In genomic region chr3:129699199-129699598, GRCh38 we compare ENCODE assay signal across 30 cellular contexts.
DNase-seq lines count a peak whose midpoint lies in the region; ATAC-seq, FAIRE-seq and TF ChIP-seq lines count a peak whose summit lies in the region.
"Had no signal": no experiment of that assay in that cellular context is flagged by ENCODE, and none has a peak within 500 bp of the region (broad histone marks: within the 10 kb centered on the region; RNA-seq: fewer than 3 reads in every experiment).

No MANE protein-coding gene starts in this region.

- no peak for FAIRE-seq in H1 (lab: Jason Lieb, UNC)
- FAIRE-seq: GM12878, GM19239, small intestine had no signal

- no peaks in the 10 kb centered on the region for H3K23me2 ChIP-seq in H1 (ENCODE audit: low read depth, low read length)

- no peak overlapping the region for H3K23ac ChIP-seq in H1 (ENCODE audit: insufficient read length)

- CTCF ChIA-PET in H1 (lab: Charles Lee; ENCODE audit: partially characterized antibody) = interaction anchor here (2.0 kb wide), 1 partner anchor 9 kb away, joined by 8 read pairs; no protein-coding TSS in a partner anchor

- no peak overlapping the region for H2BK120ac ChIP-seq in H1 (replicated peaks; ENCODE audit: low read depth, low read length)

- WGBS in H1 (ENCODE audit: extremely low coverage in 1 of 2, insufficient coverage in 1 of 2, insufficient read length in 1 of 2, insufficient replicate concordance in 2 of 2, low coverage in 1 of 2, low lambda C conversion rate in 2 of 2, missing lambda C conversion rate in 1 of 2), 2 experiments = 69% methylated on average over 4 of the region's 4 CpGs; no CpG with 5 or more reads in 1 of the 2 experiments

- H3K27ac ChIP-seq in GM23338 (ENCODE audit: low read depth) (no peak overlapping the region), H1 (ENCODE audit: low read depth, low read length) (no peak overlapping the region), neural progenitor cell (peak overlapping the region; percentile 48), lower lobe of right lung (no peak overlapping the region)
- H3K27ac ChIP-seq: esophagus squamous epithelium, heart right ventricle, parathyroid adenoma, thoracic aorta, vagina had no signal

- ATAC-seq in GM23338 (peak; percentile 38), lower lobe of right lung (no peak)
- no peak for ATAC-seq in activated naive CD4-positive, alpha-beta T cell treated with anti-CD3 and anti-CD28 coated beads, Interleukin-2, amount 50 U/mL, for 72 hours
- ATAC-seq: GM12878, T-helper 17 cell had no signal

- H3K9me3 ChIP-seq in H1 (ENCODE audit: insufficient read depth in 2 of 2, low read depth in 1 of 2, low read length in 1 of 2) (peaks cover 14 to 23% of the 10 kb centered on the region in 2 experiments), neural progenitor cell (ENCODE audit: low read depth) (no peaks in the 10 kb centered on the region), lower lobe of right lung (no peaks in the 10 kb centered on the region)
- H3K9me3 ChIP-seq: thoracic aorta, vagina had no signal

- no peak overlapping the region for H3K4ac ChIP-seq in H1 (replicated peaks; ENCODE audit: insufficient read length, low read depth, low read length)

- H3K27me3 ChIP-seq in GM23338 (ENCODE audit: insufficient read depth) = no peaks in the 10 kb centered on the region
- no peaks in the 10 kb centered on the region for H3K27me3 ChIP-seq in H1 (replicated peaks in 1 of 4; ENCODE audit: control insufficient read depth in 3 of 4, extremely low read depth in 1 of 4, insufficient read depth in 3 of 4, low read length in 3 of 4)
- H3K27me3 ChIP-seq in neural progenitor cell = no peaks in the 10 kb centered on the region
- no peaks in the 10 kb centered on the region for H3K27me3 ChIP-seq in lower lobe of right lung (ENCODE audit: low read depth)
- H3K27me3 ChIP-seq: esophagus squamous epithelium, heart right ventricle, vagina had no signal

- POLR2A ChIA-PET in H1 (lab: Charles Lee; ENCODE audit: partially characterized antibody) = no interaction called here

- no peak overlapping the region for H3K27ac Mint-ChIP-seq in GM23338
- H3K27ac Mint-ChIP-seq in neural progenitor cell = peak overlapping the region; percentile 89
- H3K27ac Mint-ChIP-seq in activated naive CD4-positive, alpha-beta T cell treated with anti-CD3 and anti-CD28 coated beads, Interleukin-2, amount 50 U/mL, for 72 hours = no peak overlapping the region
- no peak overlapping the region for H3K27ac Mint-ChIP-seq in glutamatergic neuron (ENCODE audit: unreplicated experiment)
- H3K27ac Mint-ChIP-seq: activated CD4-positive, alpha-beta T cell treated with anti-CD3 and anti-CD28 coated beads, Interleukin-2, amount 10 ng/mL, durations not matched to agents 24 days and 14 days; activated naive CD8-positive, alpha-beta T cell; nephron; T-helper 17 cell had no signal

- peaks cover 4% of the 10 kb centered on the region for H3K27me3 Mint-ChIP-seq in GM23338 (ENCODE audit: insufficient read depth, low read depth, poor library complexity)
- no peaks in the 10 kb centered on the region for H3K27me3 Mint-ChIP-seq in neural progenitor cell (ENCODE audit: insufficient read depth, low read depth)
- H3K27me3 Mint-ChIP-seq in glutamatergic neuron (ENCODE audit: unreplicated experiment) = no peaks in the 10 kb centered on the region
- H3K27me3 Mint-ChIP-seq: activated CD4-positive, alpha-beta T cell treated with anti-CD3 and anti-CD28 coated beads, Interleukin-2, amount 10 ng/mL, durations not matched to agents 24 days and 14 days; activated naive CD8-positive, alpha-beta T cell; central memory CD8-positive, alpha-beta T cell; T-helper 17 cell had no signal

- no peak overlapping the region for H4K91ac ChIP-seq in H1 (replicated peaks; ENCODE audit: insufficient read length, low read length)

- H3K79me1 ChIP-seq in H1 (ENCODE audit: low read depth, low read length) = no peaks in the 10 kb centered on the region; the same call in 1 of the 2 replicates

- no peak overlapping the region for H3K14ac ChIP-seq in H1 (ENCODE audit: insufficient read length)

- H3K4me3 ChIP-seq in GM23338 (no peak overlapping the region), H1 (ENCODE audit: extremely low read depth in 1 of 4, insufficient read depth in 2 of 4, low read depth in 3 of 4, low read length in 4 of 4) (no peak overlapping the region), neural progenitor cell (no peak overlapping the region), lower lobe of right lung (no peak overlapping the region)
- H3K4me3 ChIP-seq: esophagus squamous epithelium, GM12878, heart right ventricle, lung, thoracic aorta, vagina had no signal

- H3K79me2 ChIP-seq in GM23338 (replicated peaks; ENCODE audit: insufficient read depth) (peaks cover 3% of the 10 kb centered on the region; the same call in 1 of the 2 replicates), H1 (ENCODE audit: control insufficient read depth in 1 of 2, insufficient read depth in 2 of 2, low read length in 2 of 2) (no peaks in the 10 kb centered on the region), neural progenitor cell (ENCODE audit: low read depth) (peaks cover 31% of the 10 kb centered on the region)

- H4K8ac ChIP-seq in H1 (ENCODE audit: extremely low read depth, insufficient read depth, low read length) = no peak overlapping the region

- H3K36me3 Mint-ChIP-seq in GM23338 (ENCODE audit: low read depth) = peaks cover 40% of the 10 kb centered on the region
- peaks cover 30% of the 10 kb centered on the region for H3K36me3 Mint-ChIP-seq in neural progenitor cell
- peaks cover 9 to 27% of the 10 kb centered on the region in 2 donors for H3K36me3 Mint-ChIP-seq in activated naive CD4-positive, alpha-beta T cell treated with anti-CD3 and anti-CD28 coated beads, Interleukin-2, amount 50 U/mL, for 72 hours
- H3K36me3 Mint-ChIP-seq in glutamatergic neuron (ENCODE audit: unreplicated experiment) = peaks cover 21% of the 10 kb centered on the region

- no peak overlapping the region for H2BK12ac ChIP-seq in H1 (ENCODE audit: low read depth, low read length)

- no peak for TF ChIP-seq RAD21 in H1 (IDR thresholded peaks at IDR 0.05 in 1 of 2, conservative IDR thresholded peaks at IDR 0.05 in 1 of 2; ENCODE audit: low read depth in 2 of 2, low read length in 2 of 2)

- no peak overlapping the region for H2BK15ac ChIP-seq in H1 (ENCODE audit: low read length)

- H3K36me3 ChIP-seq in GM23338 (ENCODE audit: insufficient read depth) = 0 out of 2 replicates have a peak, but pooled peaks cover 8% of the 10 kb centered on the region
- H3K36me3 ChIP-seq in H1 (ENCODE audit: control insufficient read depth in 2 of 4, insufficient read depth in 4 of 4, low read length in 3 of 4) = peaks cover 0 to 16% (median 0%) of the 10 kb centered on the region in 4 experiments; a peak in 2 of 8 replicates
- no peaks in the 10 kb centered on the region for H3K36me3 ChIP-seq in neural progenitor cell
- no peaks in the 10 kb centered on the region for H3K36me3 ChIP-seq in lower lobe of right lung
- H3K36me3 ChIP-seq: heart right ventricle, thoracic aorta, vagina had no signal

- no peak overlapping the region; the same call in 1 of the 2 replicates for H2AK5ac ChIP-seq in H1 (ENCODE audit: low read depth, low read length)

- H3K18ac ChIP-seq in H1 (ENCODE audit: extremely low read depth, low read length) = no peak overlapping the region

- no peaks in the 10 kb centered on the region for H3K9me2 ChIP-seq in GM23338 (ENCODE audit: insufficient read depth)

- DNase-seq in GM23338 (ENCODE audit: low spot score) (no peak), OCI-M1 (lab: John Stamatoyannopoulos, UW) (peak; percentile 96), H1 (ENCODE audit: low read depth in 1 of 2, low spot score in 2 of 2) (no peak), neural progenitor cell (ENCODE audit: low spot score) (no peak), glutamatergic neuron (no peak), lower lobe of right lung (no peak)
- no peak for DNase-seq in activated naive CD4-positive, alpha-beta T cell treated with anti-CD3 and anti-CD28 coated beads, Interleukin-2, amount 50 U/mL, for 72 hours (ENCODE audit: low spot score in 2 of 2)
- DNase-seq: activated CD4-positive, alpha-beta T cell treated with anti-CD3 and anti-CD28 coated beads, Interleukin-2, amount 10 ng/mL, durations not matched to agents 24 days and 14 days; anterior cingulate cortex; dermis blood vessel endothelial cell; esophagus squamous epithelium; foreskin melanocyte; KG1; NCI-H1417 treated with DMSO at 0.1 percent for 48 hours; NCI-H2029 treated with DMSO at 0.1 percent for 48 hours; NCI-H524 treated with DMSO at 0.1 percent for 48 hours; SHP77; small intestine; stimulated activated naive CD4-positive, alpha-beta T cell treated with Interleukin-2 at 50 U/mL for 16 hours; T-helper 17 cell had no signal

- no peaks in the 10 kb centered on the region for H3F3A ChIP-seq in GM23338 (replicated peaks; ENCODE audit: low read depth)
- peaks cover 58% of the 10 kb centered on the region for H3F3A ChIP-seq in neural progenitor cell (ENCODE audit: low read depth)

- H3K4me2 ChIP-seq in GM23338 (no peak overlapping the region), H1 (ENCODE audit: insufficient read depth in 1 of 2, low read depth in 2 of 2, low read length in 2 of 2) (no peak overlapping the region), neural progenitor cell (peak overlapping the region; percentile 37)

- H3K9ac ChIP-seq in H1 (replicated peaks in 1 of 4; ENCODE audit: extremely low read depth in 1 of 4, low read depth in 3 of 4, low read length in 3 of 4) = no peak overlapping the region
- H3K9ac ChIP-seq in neural progenitor cell = no peak overlapping the region
- H3K9ac ChIP-seq: parathyroid adenoma had no signal

- H3K9me3 Mint-ChIP-seq in GM23338 = peaks cover 37% of the 10 kb centered on the region
- H3K9me3 Mint-ChIP-seq in neural progenitor cell = peaks cover 31% of the 10 kb centered on the region
- H3K9me3 Mint-ChIP-seq in activated naive CD4-positive, alpha-beta T cell treated with anti-CD3 and anti-CD28 coated beads, Interleukin-2, amount 50 U/mL, for 72 hours = peaks cover 0 to 24% of the 10 kb centered on the region in 2 donors
- H3K9me3 Mint-ChIP-seq in glutamatergic neuron (ENCODE audit: unreplicated experiment) = peaks cover 6% of the 10 kb centered on the region
- H3K9me3 Mint-ChIP-seq: central memory CD8-positive, alpha-beta T cell had no signal

- no peak overlapping the region for H2BK5ac ChIP-seq in H1 (ENCODE audit: low read depth, low read length)

- H3K4me3 Mint-ChIP-seq in GM23338 (no peak overlapping the region), neural progenitor cell (no peak overlapping the region), glutamatergic neuron (ENCODE audit: unreplicated experiment) (no peak overlapping the region)
- H3K4me3 Mint-ChIP-seq: activated CD4-positive, alpha-beta T cell treated with anti-CD3 and anti-CD28 coated beads, Interleukin-2, amount 10 ng/mL, durations not matched to agents 24 days and 14 days; activated naive CD8-positive, alpha-beta T cell; central memory CD8-positive, alpha-beta T cell; nephron; T-helper 17 cell had no signal

- H3K4me1 Mint-ChIP-seq in GM23338 = peaks cover 41% of the 10 kb centered on the region
- H3K4me1 Mint-ChIP-seq in neural progenitor cell = peaks cover 24% of the 10 kb centered on the region
- no peaks in the 10 kb centered on the region for H3K4me1 Mint-ChIP-seq in glutamatergic neuron (ENCODE audit: low read depth, unreplicated experiment)

- H2AFZ ChIP-seq in GM23338 = no peak overlapping the region
- no peak overlapping the region for H2AFZ ChIP-seq in H1 (ENCODE audit: low read length)
- no peak overlapping the region for H2AFZ ChIP-seq in neural progenitor cell (replicated peaks)
- H2AFZ ChIP-seq: parathyroid adenoma had no signal

- no peak for TF ChIP-seq POLR2A in H1 (IDR thresholded peaks at IDR 0.05; ENCODE audit: control extremely low read depth in 1 of 2, low read depth in 2 of 2, low read length in 2 of 2)

- H4K20me1 ChIP-seq in GM23338 (replicated peaks; ENCODE audit: insufficient read depth) = no peaks in the 10 kb centered on the region
- peaks cover 0 to 2% of the 10 kb centered on the region in 2 experiments for H4K20me1 ChIP-seq in H1 (replicated peaks in 1 of 2; ENCODE audit: control insufficient read depth in 1 of 2, insufficient read depth in 2 of 2, low read length in 2 of 2)
- peaks cover 20% of the 10 kb centered on the region for H4K20me1 ChIP-seq in neural progenitor cell (ENCODE audit: low read depth)

- no peak overlapping the region for H2BK20ac ChIP-seq in H1 (ENCODE audit: low read length)

- no peak for TF ChIP-seq EP300 in H1 (IDR thresholded peaks at IDR 0.05; ENCODE audit: borderline replicate concordance in 1 of 2, low read depth in 2 of 2, low read length in 2 of 2)

- intact Hi-C loops in lower lobe of right lung (cut with DNase I) = no loop called here

- H3K4me1 ChIP-seq in GM23338 (ENCODE audit: insufficient read depth) (peaks cover 33% of the 10 kb centered on the region), H1 (replicated peaks in 1 of 4; ENCODE audit: control insufficient read depth in 3 of 4, insufficient read depth in 4 of 4, low read length in 3 of 4) (peaks cover 3 to 15% (median 6%) of the 10 kb centered on the region in 4 experiments; a peak in 6 of 7 replicates), neural progenitor cell (peaks cover 49% of the 10 kb centered on the region), lower lobe of right lung (no peaks in the 10 kb centered on the region)

- no peak for TF ChIP-seq CTCF in GM23338 (conservative IDR thresholded peaks at IDR 0.05; ENCODE audit: low read depth in 2 of 2)
- no peak for TF ChIP-seq CTCF in H1 (IDR thresholded peaks at IDR 0.05; ENCODE audit: control extremely low read depth in 1 of 3, insufficient read depth in 1 of 3, low read depth in 1 of 3, low read length in 3 of 3)
- TF ChIP-seq CTCF in neural progenitor cell (IDR thresholded peaks at IDR 0.05) = no peak
- TF ChIP-seq CTCF in glutamatergic neuron (IDR thresholded peaks at IDR 0.05; ENCODE audit: partially characterized antibody, unreplicated experiment) = no peak
- TF ChIP-seq CTCF in lower lobe of right lung (IDR thresholded peaks at IDR 0.05) = no peak

- no peak overlapping the region for H4K5ac ChIP-seq in H1 (ENCODE audit: insufficient read length, low read depth, low read length)

- H3K56ac ChIP-seq in H1 (replicated peaks; ENCODE audit: insufficient read length, low read depth, low read length) = no peak overlapping the region
